ENCODE assay signal across 1 cellular context in genomic region chr16:67649494-67649931, GRCh38.
TF ChIP-seq lines count a peak whose summit lies in the region.

No MANE protein-coding gene starts in this region.

TF ChIP-seq in H1, 55 proteins besides CTCF, POLR2A, EP300 and RAD21:
- no peak for TF ChIP-seq SP4 (IDR thresholded peaks at IDR 0.05; ENCODE audit: low read length)
- peak; percentile 12; the same call in 1 of the 2 replicates for TF ChIP-seq SP1 (IDR thresholded peaks at IDR 0.05; ENCODE audit: low read depth, low read length)
- 0 out of 2 replicates have a peak, but pooled peaks have one; percentile 10 for TF ChIP-seq E2F6 (IDR thresholded peaks at IDR 0.05)
- no peak for TF ChIP-seq KDM4A (IDR thresholded peaks at IDR 0.05; ENCODE audit: low read depth, low read length, severe bottlenecking)
- no peak for TF ChIP-seq TBP (IDR thresholded peaks at IDR 0.05; ENCODE audit: low read depth, low read length)
- TF ChIP-seq RFX5 (IDR thresholded peaks at IDR 0.05; ENCODE audit: borderline replicate concordance, low read depth, low read length): no peak
